Comparison of ENCODE assay signal across 18 cellular contexts in genomic region chr19:31092189-31092753, GRCh38.
"Had no signal": no experiment of that assay in that cellular context is flagged by ENCODE, and none has a peak within 500 bp of the region (broad histone marks: within the 10 kb centered on the region; RNA-seq: fewer than 3 reads in every experiment).

No MANE protein-coding gene starts in this region.

- H3K27me3 ChIP-seq: pancreas had no signal

- H3K4me1 ChIP-seq: pancreas had no signal

- DNase-seq: activated CD4-positive, alpha-beta T cell treated with anti-CD3 and anti-CD28 coated beads for 4 hours; activated CD4-positive, alpha-beta T cell treated with anti-CD3 and anti-CD28 coated beads, Interleukin-2, amount 50 U/mL, for 48 hours; activated CD4-positive, CD25-positive, alpha-beta regulatory T cell; activated CD8-positive, alpha-beta memory T cell treated with anti-CD3 and anti-CD28 coated beads, Interleukin-2, amount 50 U/mL, for 48 hours; activated naive CD4-positive, alpha-beta T cell treated with anti-CD3 and anti-CD28 coated beads for 36 hours; activated naive CD8-positive, alpha-beta T cell treated with anti-CD3 and anti-CD28 coated beads, Interleukin-2, amount 10 ng/mL, durations not matched to agents 7 days and 5 days; activated T-cell treated with anti-CD3 and anti-CD28 coated beads, Interleukin-2, amount 50 U/mL, for 48 hours; cerebellar nuclear complex; cortex of kidney; endodermal cell; kidney; pancreas; stimulated activated CD4-positive, alpha-beta T cell treated with anti-CD3 and anti-CD28 coated beads, Interleukin-2, amount 100 ng/mL, for 48 hours; stimulated activated CD8-positive, alpha-beta memory T cell treated with anti-CD3 and anti-CD28 coated beads, Interleukin-4, amount 100 ng/mL, for 48 hours; stimulated activated naive CD4-positive, alpha-beta T cell; T-helper 1 cell; T-helper 9 cell had no signal

- H3K36me3 ChIP-seq: pancreas, thoracic aorta had no signal

- H3K4me3 ChIP-seq: pancreas, thoracic aorta had no signal

- H3K9me3 ChIP-seq: pancreas, thoracic aorta had no signal

- H3K27ac ChIP-seq: pancreas, thoracic aorta had no signal
